14 cellular contexts compared by ENCODE assay signal in genomic region chr14:99242816-99243795, GRCh38. TPM values are rescaled to one million over a fixed set of nuclear protein-coding genes. Genes with fewer than 3 reads are reported as not detected.
DNase-seq lines count a peak whose midpoint lies in the region; ATAC-seq and TF ChIP-seq lines count a peak whose summit lies in the region.
"Had no signal": no experiment of that assay in that cellular context is flagged by ENCODE, and none has a peak within 500 bp of the region (broad histone marks: within the 10 kb centered on the region; RNA-seq: fewer than 3 reads in every experiment).

No MANE protein-coding gene starts in this region.

- H3K9me3 ChIP-seq in CD4-positive, CD25-positive, alpha-beta regulatory T cell (ENCODE audit: control insufficient read depth in 2 of 2, low read length in 2 of 2): no peaks in the 10 kb centered on the region
- no peaks in the 10 kb centered on the region for H3K9me3 ChIP-seq in mucosa of descending colon
- H3K9me3 ChIP-seq in aorta (ENCODE audit: control insufficient read depth, low read length): no peaks in the 10 kb centered on the region
- H3K9me3 ChIP-seq: SJSA1 had no signal

- peaks cover 0 to 3% (median 0%) of the 10 kb centered on the region in 7 donors for H3K9me3 Mint-ChIP-seq in CD4-positive, CD25-positive, alpha-beta regulatory T cell
- H3K9me3 Mint-ChIP-seq in activated naive CD8-positive, alpha-beta T cell treated with anti-CD3 and anti-CD28 coated beads for 36 hours: no peaks in the 10 kb centered on the region
- H3K9me3 Mint-ChIP-seq in CD14-positive monocyte: peaks cover 0 to 4% (median 1%) of the 10 kb centered on the region in 7 donors
- H3K9me3 Mint-ChIP-seq: activated B cell treated with CpG ODN at 0.5 μM for 24 hours; stimulated activated memory B cell treated with anti-CD40 and anti-IgM and Interleukin-4, amounts not matched to agents 10 μg/mL and 1 μg/mL and 100 μg/mL, for 72 hours had no signal

- intact Hi-C loops in mucosa of descending colon (cut with DNase I, micrococcal nuclease) (no loop called here), aorta (cut with DNase I) (no loop called here), CD14-positive monocyte (cut with micrococcal nuclease) (no loop called here)

- no peak for TF ChIP-seq CTCF in mucosa of descending colon (IDR thresholded peaks at IDR 0.05)
- no peak for TF ChIP-seq CTCF in CD14-positive monocyte (IDR thresholded peaks at IDR 0.05)

- peaks cover 22 to 87% (median 74%) of the 10 kb centered on the region in 4 donors for H3K4me1 Mint-ChIP-seq in CD4-positive, CD25-positive, alpha-beta regulatory T cell
- H3K4me1 Mint-ChIP-seq in activated naive CD8-positive, alpha-beta T cell treated with anti-CD3 and anti-CD28 coated beads for 36 hours: peaks cover 83% of the 10 kb centered on the region
- H3K4me1 Mint-ChIP-seq in CD14-positive monocyte: no peaks in the 10 kb centered on the region
- H3K4me1 Mint-ChIP-seq: activated B cell treated with CpG ODN at 0.5 μM for 24 hours; stimulated activated memory B cell treated with anti-CD40 and anti-IgM and Interleukin-4, amounts not matched to agents 10 μg/mL and 1 μg/mL and 100 μg/mL, for 72 hours had no signal

- peak; percentile 17 to 52 for ATAC-seq in CD4-positive, CD25-positive, alpha-beta regulatory T cell (ENCODE audit: low read depth in 2 of 2)
- peak; percentile 40 for ATAC-seq in mucosa of descending colon
- no peak for ATAC-seq in aorta (ENCODE audit: low FRiP score)
- ATAC-seq: stimulated activated memory B cell treated with anti-CD40 and anti-IgM and Interleukin-4, amounts not matched to agents 10 μg/mL and 1 μg/mL and 100 μg/mL, for 72 hours had no signal

- H3K27me3 Mint-ChIP-seq in CD4-positive, CD25-positive, alpha-beta regulatory T cell: peaks cover 24% of the 10 kb centered on the region
- no peaks in the 10 kb centered on the region for H3K27me3 Mint-ChIP-seq in activated naive CD8-positive, alpha-beta T cell treated with anti-CD3 and anti-CD28 coated beads for 36 hours
- H3K27me3 Mint-ChIP-seq in CD14-positive monocyte (ENCODE audit: low read depth in 3 of 3): peaks cover 61 to 77% (median 71%) of the 10 kb centered on the region in 3 donors

- H3K4me1 ChIP-seq in CD4-positive, CD25-positive, alpha-beta regulatory T cell (ENCODE audit: control insufficient read depth, insufficient read depth, low read length, poor library complexity, severe bottlenecking): peaks cover 94% of the 10 kb centered on the region
- H3K4me1 ChIP-seq in mucosa of descending colon (ENCODE audit: low read depth): peaks cover 3% of the 10 kb centered on the region
- H3K4me1 ChIP-seq in aorta (ENCODE audit: control insufficient read depth in 1 of 2, insufficient read depth in 2 of 2, low read length in 2 of 2): no peaks in the 10 kb centered on the region

- DNase-seq in CD4-positive, CD25-positive, alpha-beta regulatory T cell: peak in 2 of 3 donors; percentile 73 to 76
- DNase-seq in NCI-H1694 (lab: John Stamatoyannopoulos, UW): peak; percentile 19
- no peak for DNase-seq in activated naive CD8-positive, alpha-beta T cell treated with anti-CD3 and anti-CD28 coated beads for 36 hours
- peak in 1 of 3 donors; percentile 19 for DNase-seq in mucosa of descending colon
- no peak for DNase-seq in RKO (ENCODE audit: low spot score)
- DNase-seq in SIG-M5 treated with dmso at 0.1 percent for 504 hours (lab: John Stamatoyannopoulos, UW; ENCODE audit: unreplicated experiment): no peak
- DNase-seq in aorta: no peak
- no peak for DNase-seq in CD14-positive monocyte (ENCODE audit: low spot score)
- DNase-seq: activated B cell treated with CpG ODN at 0.5 μM for 24 hours, C1 segment of cervical spinal cord, NCI-H2029 had no signal

- peaks cover 49% of the 10 kb centered on the region for H3K36me3 Mint-ChIP-seq in CD4-positive, CD25-positive, alpha-beta regulatory T cell
- peaks cover 16% of the 10 kb centered on the region for H3K36me3 Mint-ChIP-seq in activated naive CD8-positive, alpha-beta T cell treated with anti-CD3 and anti-CD28 coated beads for 36 hours
- no peaks in the 10 kb centered on the region for H3K36me3 Mint-ChIP-seq in CD14-positive monocyte
- H3K36me3 Mint-ChIP-seq: stimulated activated memory B cell treated with anti-CD40 and anti-IgM and Interleukin-4, amounts not matched to agents 10 μg/mL and 1 μg/mL and 100 μg/mL, for 72 hours had no signal

- H3K4me3 Mint-ChIP-seq in CD4-positive, CD25-positive, alpha-beta regulatory T cell: peak overlapping the region; percentile 88 to 96 (median 90)
- H3K4me3 Mint-ChIP-seq in activated naive CD8-positive, alpha-beta T cell treated with anti-CD3 and anti-CD28 coated beads for 36 hours: peak overlapping the region; percentile 86
- H3K4me3 Mint-ChIP-seq in CD14-positive monocyte: peak overlapping the region in 1 of 2 donors; percentile 22
- H3K4me3 Mint-ChIP-seq: activated B cell treated with CpG ODN at 0.5 μM for 24 hours; stimulated activated memory B cell treated with anti-CD40 and anti-IgM and Interleukin-4, amounts not matched to agents 10 μg/mL and 1 μg/mL and 100 μg/mL, for 72 hours had no signal

- H3K27ac Mint-ChIP-seq in CD4-positive, CD25-positive, alpha-beta regulatory T cell: peak overlapping the region; percentile 98 to 100 (median 99)
- H3K27ac Mint-ChIP-seq in activated naive CD8-positive, alpha-beta T cell treated with anti-CD3 and anti-CD28 coated beads for 36 hours: peak overlapping the region; percentile 91
- peak overlapping the region in 2 of 7 donors; percentile 31 to 60 for H3K27ac Mint-ChIP-seq in CD14-positive monocyte
- H3K27ac Mint-ChIP-seq: activated B cell treated with CpG ODN at 0.5 μM for 24 hours; stimulated activated memory B cell treated with anti-CD40 and anti-IgM and Interleukin-4, amounts not matched to agents 10 μg/mL and 1 μg/mL and 100 μg/mL, for 72 hours had no signal

- H3K27ac ChIP-seq in CD4-positive, CD25-positive, alpha-beta regulatory T cell (ENCODE audit: insufficient read depth, low read length, poor library complexity, severe bottlenecking): peak overlapping the region; percentile 99
- H3K27ac ChIP-seq in aorta (ENCODE audit: low read depth in 1 of 2, low read length in 2 of 2): no peak overlapping the region
- H3K27ac ChIP-seq: SJSA1 had no signal

- H3K36me3 ChIP-seq in CD4-positive, CD25-positive, alpha-beta regulatory T cell (ENCODE audit: control insufficient read depth, insufficient read depth, low read length): peaks cover 20% of the 10 kb centered on the region
- no peaks in the 10 kb centered on the region for H3K36me3 ChIP-seq in mucosa of descending colon (ENCODE audit: low read depth)
- no peaks in the 10 kb centered on the region for H3K36me3 ChIP-seq in aorta (ENCODE audit: control insufficient read depth in 1 of 2, insufficient read depth in 2 of 2, low read length in 1 of 2)
- H3K36me3 ChIP-seq: SJSA1 had no signal

- WGBS in aorta, 2 donors: 90 to 96% methylated on average over 10 of the region's 10 CpGs

- H3K4me3 ChIP-seq in CD4-positive, CD25-positive, alpha-beta regulatory T cell (ENCODE audit: low read depth, low read length): peak overlapping the region; percentile 92
- H3K4me3 ChIP-seq in mucosa of descending colon (no peak overlapping the region), aorta (ENCODE audit: low read length in 2 of 2) (no peak overlapping the region)
- H3K4me3 ChIP-seq: SJSA1 had no signal

- no peaks in the 10 kb centered on the region for H3K27me3 ChIP-seq in CD4-positive, CD25-positive, alpha-beta regulatory T cell (ENCODE audit: control insufficient read depth, insufficient read depth, low read length)
- no peaks in the 10 kb centered on the region for H3K27me3 ChIP-seq in aorta (ENCODE audit: control insufficient read depth in 1 of 2, insufficient read depth in 2 of 2, low read length in 1 of 2)
- H3K27me3 ChIP-seq: SJSA1 had no signal

RNA-seq across cellular contexts. Expression of gene BCL11B, which starts 28.9 kb away (rescaled TPM):
- 210 TPM for total RNA-seq in CD4-positive, CD25-positive, alpha-beta regulatory T cell
- polyA plus RNA-seq in CD4-positive, CD25-positive, alpha-beta regulatory T cell: 1 to 10 TPM; 5.3 to 5.7 (median 5.4) TPM
- total RNA-seq in activated naive CD8-positive, alpha-beta T cell treated with anti-CD3 and anti-CD28 coated beads for 36 hours: 10 to 100 TPM; 38.9 to 40.3 TPM
- 1 to 10 TPM; 2.5 to 5.6 (median 4.9) TPM for total RNA-seq in mucosa of descending colon
- total RNA-seq in aorta: 1 to 10 TPM in 1 of 2 donors, under 1 TPM in 1; 0.58 to 1.3 TPM
- under 1 TPM in 1 of 2 donors, not detected in 1; 0.13 TPM for polyA plus RNA-seq in aorta
- polyA plus RNA-seq in CD14-positive monocyte: not detected
- total RNA-seq: G401 had no signal

Comparison
In these comparisons a context has a peak if more than half of its experiments do, and no peak if none do; other contexts are left out.
1. DNase-seq: peak in CD4-positive, CD25-positive, alpha-beta regulatory T cell (2 of 3) and NCI-H1694 (single experiment); none in activated naive CD8-positive, alpha-beta T cell treated with anti-CD3 and anti-CD28 coated beads for 36 hours (single experiment), RKO (single experiment), SIG-M5 treated with dmso at 0.1 percent for 504 hours (single experiment), aorta (0 of 2) and CD14-positive monocyte (single experiment).
2. RNA of gene BCL11B, which starts 28.9 kb away (total RNA-seq): 210 TPM in CD4-positive, CD25-positive, alpha-beta regulatory T cell (single experiment) and 38.9 to 40.3 TPM in activated naive CD8-positive, alpha-beta T cell treated with anti-CD3 and anti-CD28 coated beads for 36 hours; 2.5 to 5.6 TPM in mucosa of descending colon and 0.58 to 1.3 TPM in aorta; every median in the first group is over 4 times any median in the second.